Comparison of ENCODE assay signal across 13 cellular contexts in genomic region chr9:573551-574410, GRCh38.
DNase-seq lines count a peak whose midpoint lies in the region; ATAC-seq, FAIRE-seq and TF ChIP-seq lines count a peak whose summit lies in the region.
"Had no signal": no experiment of that assay in that cellular context is flagged by ENCODE, and none has a peak within 500 bp of the region (broad histone marks: within the 10 kb centered on the region; RNA-seq: fewer than 3 reads in every experiment).

No MANE protein-coding gene starts in this region.

- H3K27ac ChIP-seq in caudate nucleus (ENCODE audit: low read depth, low read length), result peak overlapping the region; percentile 58
- peak overlapping the region; percentile 46 for H3K27ac ChIP-seq in keratinocyte (ENCODE audit: control insufficient read depth, insufficient read depth, low read length)
- H3K27ac ChIP-seq: Peyer's patch had no signal

- no peaks in the 10 kb centered on the region for H3K9me3 ChIP-seq in keratinocyte (ENCODE audit: control insufficient read depth, low read depth, low read length)
- H3K9me3 ChIP-seq: Peyer's patch had no signal

- TF ChIP-seq CTCF in keratinocyte (optimal IDR thresholded peaks at IDR 0.05 in 1 of 3, IDR thresholded peaks at IDR 0.05 in 1 of 3, conservative IDR thresholded peaks at IDR 0.05 in 1 of 3; ENCODE audit: extremely low read depth in 1 of 3, insufficient read depth in 2 of 3, low read length in 3 of 3), result no peak

- H3K4me3 ChIP-seq in keratinocyte (ENCODE audit: control insufficient read depth in 2 of 3, extremely low read depth in 1 of 3, insufficient read depth in 2 of 3, low read depth in 1 of 3, low read length in 3 of 3), result no peak overlapping the region
- H3K4me3 ChIP-seq: Peyer's patch had no signal

- H3K9me1 ChIP-seq in keratinocyte (ENCODE audit: control insufficient read depth, extremely low read depth, insufficient read depth, low read length), result no peaks in the 10 kb centered on the region

- peak overlapping the region; percentile 48 for H3K9ac ChIP-seq in keratinocyte (ENCODE audit: control insufficient read depth, extremely low read depth, insufficient read depth, low read length)

- H3K4me1 ChIP-seq in keratinocyte (ENCODE audit: control insufficient read depth, extremely low read depth, insufficient read depth, low read length), result peaks cover 15% of the 10 kb centered on the region

- dilution Hi-C loops in keratinocyte (cut with MboI; ENCODE audit: extremely low pct_ligation_motif_present, low sequenced_read_pairs), result no loop called here

- DNase-seq in HuH-7 (ENCODE audit: low spot score) (peak; percentile 34), caudate nucleus (lab: John Stamatoyannopoulos, UW) (no peak), keratinocyte (ENCODE audit: low read depth, low spot score) (no peak), retina (peak; percentile 72), KG1 (lab: John Stamatoyannopoulos, UW) (no peak), DMS114 treated with DMSO at 0.1 percent for 48 hours (lab: John Stamatoyannopoulos, UW; ENCODE audit: unreplicated experiment) (no peak)
- DNase-seq: activated CD8-positive, alpha-beta memory T cell treated with anti-CD3 and anti-CD28 coated beads, Interleukin-2, amount 10 ng/mL, durations not matched to agents 7 days and 5 days; CD4-positive, CD25-positive, alpha-beta regulatory T cell; NCI-H446; Peyer's patch had no signal

- ATAC-seq in HG02623 (IDR thresholded peaks at IDR 0.05; ENCODE audit: unreplicated experiment) (no peak), GM21576 (IDR thresholded peaks at IDR 0.05; ENCODE audit: unreplicated experiment) (no peak)
- ATAC-seq: activated CD8-positive, alpha-beta memory T cell treated with anti-CD3 and anti-CD28 coated beads, Interleukin-2, amount 10 ng/mL, durations not matched to agents 7 days and 5 days had no signal

- peak overlapping the region; percentile 68 for H3K4me2 ChIP-seq in keratinocyte (ENCODE audit: control insufficient read depth, extremely low read depth, insufficient read depth, low read depth, low read length)

- H3K79me2 ChIP-seq in keratinocyte (ENCODE audit: control insufficient read depth, insufficient read depth, low read length), result peaks cover 14% of the 10 kb centered on the region

- H2AFZ ChIP-seq in keratinocyte (ENCODE audit: control insufficient read depth, low read length), result peak overlapping the region; percentile 74

- H3K36me3 ChIP-seq in keratinocyte (ENCODE audit: control insufficient read depth in 2 of 2, extremely low read depth in 1 of 2, insufficient read depth in 2 of 2, low read length in 2 of 2), result no peaks in the 10 kb centered on the region
- H3K36me3 ChIP-seq: Peyer's patch had no signal

- H3K27me3 ChIP-seq in keratinocyte (ENCODE audit: control insufficient read depth, extremely low read depth, insufficient read depth, low read length), result no peaks in the 10 kb centered on the region
- H3K27me3 ChIP-seq: Peyer's patch had no signal

- peak; percentile 74 for FAIRE-seq in keratinocyte (lab: Jason Lieb, UNC)
- FAIRE-seq: colon had no signal

- no peaks in the 10 kb centered on the region for H4K20me1 ChIP-seq in keratinocyte (ENCODE audit: control insufficient read depth, extremely low read depth, insufficient read depth, low read length)

Comparison
In these comparisons a context has a peak if more than half of its experiments do, and no peak if none do; other contexts are left out.
1. DNase-seq: peak in HuH-7 (single experiment) and retina (single experiment); none in caudate nucleus (0 of 61), keratinocyte (single experiment), KG1 (single experiment) and DMS114 treated with DMSO at 0.1 percent for 48 hours (single experiment).